29 cellular contexts compared by ENCODE assay signal in the genomic region with DNA sequence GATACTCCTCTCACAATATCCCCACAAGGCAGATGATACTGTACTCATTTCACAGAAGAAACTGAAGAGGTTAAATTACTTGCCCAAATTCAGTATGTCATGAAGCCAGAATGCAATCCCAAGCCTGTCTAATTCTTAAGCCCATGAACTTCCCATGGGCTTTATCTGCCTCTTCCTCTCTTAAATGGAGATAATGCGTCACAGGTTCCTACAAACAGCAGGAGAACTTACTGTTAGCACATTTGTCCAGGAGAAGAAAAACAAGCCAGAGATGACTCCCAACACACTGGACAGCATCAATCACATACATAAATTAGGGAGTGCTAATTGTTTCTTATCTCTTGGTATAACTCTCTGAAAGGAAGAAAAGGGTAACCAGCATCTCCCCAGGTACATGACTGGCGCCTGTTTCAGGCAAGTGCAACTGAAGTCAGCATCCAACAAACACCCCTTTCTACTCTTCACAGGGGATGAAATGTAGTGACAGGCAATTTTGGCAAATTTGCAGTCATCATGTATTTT. TPM values are rescaled to one million over a fixed set of nuclear protein-coding genes. Genes with fewer than 3 reads are reported as not detected.
DNase-seq lines count a peak whose midpoint lies in the region; ATAC-seq and TF ChIP-seq lines count a peak whose summit lies in the region.
"Had no signal": no experiment of that assay in that cellular context is flagged by ENCODE, and none has a peak within 500 bp of the region (broad histone marks: within the 10 kb centered on the region; RNA-seq: fewer than 3 reads in every experiment).

No MANE protein-coding gene starts in this region.

- TF ChIP-seq CTCF in activated B cell treated with CpG ODN at 0.5 μM for 24 hours (IDR thresholded peaks at IDR 0.05): no peak

- no peaks in the 10 kb centered on the region for H3K27me3 ChIP-seq in subcutaneous abdominal adipose tissue (ENCODE audit: control insufficient read depth in 5 of 5, insufficient read depth in 4 of 5, low read length in 5 of 5)
- H3K27me3 ChIP-seq: cardiac muscle cell, heart left ventricle, pancreas, right atrium auricular region, SJSA1, spleen had no signal

- no peaks in the 10 kb centered on the region for H3K9me3 ChIP-seq in subcutaneous abdominal adipose tissue (ENCODE audit: control insufficient read depth in 5 of 5, low read length in 5 of 5)
- H3K9me3 ChIP-seq: heart left ventricle, pancreas, right atrium auricular region, SJSA1, spleen had no signal

- H3K27me3 Mint-ChIP-seq in activated CD4-positive, alpha-beta T cell treated with anti-CD3 and anti-CD28 coated beads for 36 hours: no peaks in the 10 kb centered on the region
- H3K27me3 Mint-ChIP-seq in activated B cell treated with CpG ODN at 0.5 μM for 24 hours (no peaks in the 10 kb centered on the region), immature natural killer cell (ENCODE audit: low read depth in 3 of 3) (no peaks in the 10 kb centered on the region)
- H3K27me3 Mint-ChIP-seq: activated CD4-positive, alpha-beta T cell treated with anti-CD3 and anti-CD28 coated beads, Interleukin-2, amount 10 ng/mL, durations not matched to agents 7 days and 5 days had no signal

- peaks cover 7% of the 10 kb centered on the region for H3K36me3 Mint-ChIP-seq in activated CD4-positive, alpha-beta T cell treated with anti-CD3 and anti-CD28 coated beads for 36 hours (ENCODE audit: low read depth)
- H3K36me3 Mint-ChIP-seq in activated B cell treated with CpG ODN at 0.5 μM for 24 hours (ENCODE audit: low read depth) (peaks cover 5% of the 10 kb centered on the region), immature natural killer cell (no peaks in the 10 kb centered on the region)
- H3K36me3 Mint-ChIP-seq: stimulated activated effector memory CD8-positive, alpha-beta T cell treated with anti-CD3 and anti-CD28 coated beads, Interleukin-12 subunit alpha, Interleukin-12 subunit beta, amount 100 ng/mL, for 72 hours had no signal

- peak overlapping the region; percentile 11 for H3K27ac ChIP-seq in subcutaneous abdominal adipose tissue (ENCODE audit: low read depth, low read length)
- H3K27ac ChIP-seq: cardiac muscle cell, pancreas, right atrium auricular region, SJSA1 had no signal

- CTCF ChIA-PET in activated CD4-positive, alpha-beta T cell treated with anti-CD3 and anti-CD28 coated beads for 36 hours (lab: Charles Lee): no interaction called here
- CTCF ChIA-PET in activated B cell treated with CpG ODN at 0.5 μM for 24 hours (lab: Charles Lee): interaction anchor here (0.8 to 1.6 kb wide), 2 partner anchors 9 to 601 kb away, joined by 3 read pairs; no protein-coding TSS in a partner anchor

- no peak for DNase-seq in activated CD4-positive, alpha-beta T cell treated with anti-CD3 and anti-CD28 coated beads for 36 hours
- no peak for DNase-seq in activated CD4-positive, alpha-beta T cell treated with anti-CD3 and anti-CD28 coated beads for 4 hours
- no peak for DNase-seq in activated B cell treated with CpG ODN at 0.5 μM for 24 hours
- no peak for DNase-seq in immature natural killer cell
- DNase-seq in GM03348 (ENCODE audit: low spot score): no peak
- no peak for DNase-seq in activated CD4-positive, CD25-positive, alpha-beta regulatory T cell (lab: John Stamatoyannopoulos, UW)
- DNase-seq: 8988T; activated CD4-positive, alpha-beta T cell treated with anti-CD3 and anti-CD28 coated beads, Interleukin-2, amount 10 ng/mL, durations not matched to agents 7 days and 5 days; activated naive CD4-positive, alpha-beta T cell treated with anti-CD3 and anti-CD28 coated beads for 36 hours; AML-193; anterior cingulate cortex; cortex of kidney; DMS153; H7; heart left ventricle; left cardiac atrium; NCI-H1694; NCI-H2171; NCI-H524; pancreas; spleen; stimulated activated CD4-positive, alpha-beta T cell treated with anti-CD3 and anti-CD28 coated beads, Interleukin-2, amount 100 ng/mL, for 48 hours had no signal

- POLR2A ChIA-PET in activated CD4-positive, alpha-beta T cell treated with anti-CD3 and anti-CD28 coated beads for 36 hours (lab: Charles Lee): no interaction called here
- POLR2A ChIA-PET in activated B cell treated with CpG ODN at 0.5 μM for 24 hours (lab: Charles Lee): interaction anchor here (1.2 to 6.9 kb wide), 3 partner anchors 8 to 27 kb away, joined by 3 to 95 read pairs (median 44); partner anchors contain the start of gene ITSN2

- H3K4me3 ChIP-seq in subcutaneous abdominal adipose tissue (ENCODE audit: low read depth in 1 of 5, low read length in 5 of 5): no peak overlapping the region
- H3K4me3 ChIP-seq: cardiac muscle cell, heart left ventricle, pancreas, right atrium auricular region, SJSA1, spleen had no signal

- H3K4me3 Mint-ChIP-seq in activated CD4-positive, alpha-beta T cell treated with anti-CD3 and anti-CD28 coated beads for 36 hours: no peak overlapping the region
- H3K4me3 Mint-ChIP-seq in activated B cell treated with CpG ODN at 0.5 μM for 24 hours (peak overlapping the region; percentile 33), immature natural killer cell (no peak overlapping the region)
- H3K4me3 Mint-ChIP-seq: activated CD4-positive, alpha-beta T cell treated with anti-CD3 and anti-CD28 coated beads, Interleukin-2, amount 10 ng/mL, durations not matched to agents 7 days and 5 days; activated naive CD4-positive, alpha-beta T cell treated with anti-CD3 and anti-CD28 coated beads for 36 hours; stimulated activated effector memory CD8-positive, alpha-beta T cell treated with anti-CD3 and anti-CD28 coated beads, Interleukin-12 subunit alpha, Interleukin-12 subunit beta, amount 100 ng/mL, for 72 hours; T-helper 1 cell treated with Interleukin-12 subunit alpha and Interleukin-12 subunit beta and Interleukin-4 antibody, amounts not matched to agents 30 μg/mL and 1 μg/mL, for 36 hours had no signal

- ATAC-seq in activated CD4-positive, alpha-beta T cell treated with anti-CD3 and anti-CD28 coated beads for 36 hours: no peak
- ATAC-seq in activated B cell treated with CpG ODN at 0.5 μM for 24 hours (ENCODE audit: low read depth) (no peak), GM21825 (IDR thresholded peaks at IDR 0.05; ENCODE audit: unreplicated experiment) (no peak)
- ATAC-seq: pancreas; stimulated activated effector memory CD8-positive, alpha-beta T cell treated with anti-CD3 and anti-CD28 coated beads, Interleukin-12 subunit alpha, Interleukin-12 subunit beta, amount 100 ng/mL, for 72 hours had no signal

- H3K9me3 Mint-ChIP-seq in activated CD4-positive, alpha-beta T cell treated with anti-CD3 and anti-CD28 coated beads for 36 hours (ENCODE audit: low read depth): no peaks in the 10 kb centered on the region
- H3K9me3 Mint-ChIP-seq in activated B cell treated with CpG ODN at 0.5 μM for 24 hours (no peaks in the 10 kb centered on the region), immature natural killer cell (no peaks in the 10 kb centered on the region)
- H3K9me3 Mint-ChIP-seq: activated naive CD4-positive, alpha-beta T cell treated with anti-CD3 and anti-CD28 coated beads for 36 hours; stimulated activated effector memory CD8-positive, alpha-beta T cell treated with anti-CD3 and anti-CD28 coated beads, Interleukin-12 subunit alpha, Interleukin-12 subunit beta, amount 100 ng/mL, for 72 hours; T-helper 1 cell treated with Interleukin-12 subunit alpha and Interleukin-12 subunit beta and Interleukin-4 antibody, amounts not matched to agents 30 μg/mL and 1 μg/mL, for 36 hours had no signal

- H3K4me1 ChIP-seq in subcutaneous abdominal adipose tissue (ENCODE audit: control insufficient read depth in 5 of 5, insufficient read depth in 5 of 5, low read length in 5 of 5): peaks cover 2 to 35% (median 27%) of the 10 kb centered on the region in 5 donors

- intact Hi-C loops in activated CD4-positive, alpha-beta T cell treated with anti-CD3 and anti-CD28 coated beads for 36 hours (cut with DNase I, micrococcal nuclease): no loop called here
- intact Hi-C loops in activated B cell treated with CpG ODN at 0.5 μM for 24 hours (cut with micrococcal nuclease): loop anchor here (1.0 kb wide), 1 partner anchor 10 kb away; no protein-coding TSS in a partner anchor

- H3K27ac Mint-ChIP-seq in activated CD4-positive, alpha-beta T cell treated with anti-CD3 and anti-CD28 coated beads for 36 hours: peak overlapping the region; percentile 65
- peak overlapping the region; percentile 84 for H3K27ac Mint-ChIP-seq in activated B cell treated with CpG ODN at 0.5 μM for 24 hours
- peak overlapping the region; percentile 3 to 49 (median 21) for H3K27ac Mint-ChIP-seq in immature natural killer cell
- H3K27ac Mint-ChIP-seq: activated CD4-positive, alpha-beta T cell treated with anti-CD3 and anti-CD28 coated beads, Interleukin-2, amount 10 ng/mL, durations not matched to agents 7 days and 5 days; activated naive CD4-positive, alpha-beta T cell treated with anti-CD3 and anti-CD28 coated beads for 36 hours; stimulated activated effector memory CD8-positive, alpha-beta T cell treated with anti-CD3 and anti-CD28 coated beads, Interleukin-12 subunit alpha, Interleukin-12 subunit beta, amount 100 ng/mL, for 72 hours; T-helper 1 cell treated with Interleukin-12 subunit alpha and Interleukin-12 subunit beta and Interleukin-4 antibody, amounts not matched to agents 30 μg/mL and 1 μg/mL, for 36 hours had no signal

- H3K9ac ChIP-seq in subcutaneous abdominal adipose tissue (ENCODE audit: low read length in 5 of 5): no peak overlapping the region

- H3K36me3 ChIP-seq in subcutaneous abdominal adipose tissue (ENCODE audit: control insufficient read depth in 5 of 5, insufficient read depth in 5 of 5, low read length in 5 of 5): no peaks in the 10 kb centered on the region
- H3K36me3 ChIP-seq: cardiac muscle cell, heart left ventricle, pancreas, right atrium auricular region, SJSA1, spleen had no signal

- peaks cover 41% of the 10 kb centered on the region for H3K4me1 Mint-ChIP-seq in activated CD4-positive, alpha-beta T cell treated with anti-CD3 and anti-CD28 coated beads for 36 hours
- H3K4me1 Mint-ChIP-seq in activated B cell treated with CpG ODN at 0.5 μM for 24 hours (peaks cover 82% of the 10 kb centered on the region), immature natural killer cell (peaks cover 68 to 84% of the 10 kb centered on the region in 2 donors)

RNA-seq across cellular contexts. Expression of gene ITSN2, which starts 27.3 kb away (rescaled TPM):
- 10 to 100 TPM; 46.0 to 49.6 TPM for total RNA-seq in activated CD4-positive, alpha-beta T cell treated with anti-CD3 and anti-CD28 coated beads for 36 hours
- total RNA-seq in activated B cell treated with CpG ODN at 0.5 μM for 24 hours: 147 and 156 TPM in 2 replicates
- polyA plus RNA-seq in immature natural killer cell: 10 to 100 TPM; 33.7 to 83.8 (median 35.6) TPM

Comparison
In these comparisons a context has a peak if more than half of its experiments do, and no peak if none do; other contexts are left out.
1. H3K27ac Mint-ChIP-seq: peak in every context shown above with its lines; median percentile 84 in activated B cell treated with CpG ODN at 0.5 μM for 24 hours; 65 in activated CD4-positive, alpha-beta T cell treated with anti-CD3 and anti-CD28 coated beads for 36 hours; 21 in immature natural killer cell.